ENCODE assay signal across 1 cellular context in genomic region chr9:35733109-35733541, GRCh38.
TF ChIP-seq lines count a peak whose summit lies in the region.

No MANE protein-coding gene starts in this region.

TF ChIP-seq in GM23338, 12 proteins besides CTCF, POLR2A, EP300 and RAD21 (continued from another document):
- TF ChIP-seq ETS1 (IDR thresholded peaks at IDR 0.05) = no peak
TF ChIP-seq in GM23338: peak in this region for 0.
